8 cellular contexts compared by ENCODE assay signal in the genomic region with DNA sequence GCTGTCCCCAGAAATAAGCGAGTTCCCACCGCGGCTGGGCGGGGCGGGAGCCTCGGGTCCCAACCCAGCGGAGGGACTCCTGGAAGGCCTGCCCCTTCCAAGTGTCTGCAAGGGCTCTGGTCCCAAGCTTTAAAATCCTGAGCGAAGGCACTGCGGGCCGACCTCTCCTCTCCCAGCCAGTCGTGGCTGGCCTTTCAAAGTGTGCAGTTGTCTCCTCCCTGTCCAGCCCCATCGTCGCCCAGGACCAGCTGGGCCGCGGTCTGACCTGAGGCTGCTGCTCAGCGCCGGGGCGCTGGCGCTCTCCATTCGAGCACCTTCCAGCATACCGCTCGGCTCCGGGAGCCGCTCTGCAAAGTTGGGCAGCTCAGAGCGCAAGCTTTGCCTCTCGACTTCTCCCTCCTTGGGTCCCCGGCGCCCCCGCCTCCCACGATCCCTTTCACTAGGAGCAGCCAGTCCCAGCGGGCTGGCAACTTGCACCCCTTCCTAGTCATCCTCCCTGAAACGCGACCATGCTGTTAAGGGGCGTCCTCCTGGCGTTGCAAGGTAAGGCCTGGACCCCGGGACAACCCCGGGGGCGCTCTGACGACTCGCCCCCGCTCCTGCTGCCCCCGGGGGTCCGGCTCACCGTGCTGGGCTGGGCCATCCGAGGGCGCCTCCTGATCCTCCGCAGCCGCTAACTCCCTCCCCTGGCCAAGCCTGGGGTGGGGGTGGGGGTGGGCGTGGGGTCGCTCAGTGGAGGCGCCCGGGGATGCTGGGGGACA. TPM values are rescaled to one million over a fixed set of nuclear protein-coding genes. Genes with fewer than 3 reads are reported as not detected.
DNase-seq lines count a peak whose midpoint lies in the region; ATAC-seq and TF ChIP-seq lines count a peak whose summit lies in the region.

A gene with protein sequence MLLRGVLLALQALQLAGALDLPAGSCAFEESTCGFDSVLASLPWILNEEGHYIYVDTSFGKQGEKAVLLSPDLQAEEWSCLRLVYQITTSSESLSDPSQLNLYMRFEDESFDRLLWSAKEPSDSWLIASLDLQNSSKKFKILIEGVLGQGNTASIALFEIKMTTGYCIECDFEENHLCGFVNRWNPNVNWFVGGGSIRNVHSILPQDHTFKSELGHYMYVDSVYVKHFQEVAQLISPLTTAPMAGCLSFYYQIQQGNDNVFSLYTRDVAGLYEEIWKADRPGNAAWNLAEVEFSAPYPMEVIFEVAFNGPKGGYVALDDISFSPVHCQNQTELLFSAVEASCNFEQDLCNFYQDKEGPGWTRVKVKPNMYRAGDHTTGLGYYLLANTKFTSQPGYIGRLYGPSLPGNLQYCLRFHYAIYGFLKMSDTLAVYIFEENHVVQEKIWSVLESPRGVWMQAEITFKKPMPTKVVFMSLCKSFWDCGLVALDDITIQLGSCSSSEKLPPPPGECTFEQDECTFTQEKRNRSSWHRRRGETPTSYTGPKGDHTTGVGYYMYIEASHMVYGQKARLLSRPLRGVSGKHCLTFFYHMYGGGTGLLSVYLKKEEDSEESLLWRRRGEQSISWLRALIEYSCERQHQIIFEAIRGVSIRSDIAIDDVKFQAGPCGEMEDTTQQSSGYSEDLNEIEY (plus strand): TSS at position 160 of the 761 bp plus-strand sequence. CDS start 350 bp downstream, at position 510.

- no peaks in the 10 kb centered on the region for H3K9me2 ChIP-seq in MM.1S (replicated peaks; ENCODE audit: insufficient read depth, low read length)

- TF ChIP-seq POLR2A in vagina (IDR thresholded peaks at IDR 0.05): no peak

- 2% methylated on average over 51 to 52 of the region's 52 CpGs for WGBS in esophagus, 2 donors

- intact Hi-C loops in vagina (cut with DNase I): loop anchor here (10.0 kb wide), 2 partner anchors 49 to 71 kb away; no protein-coding TSS in a partner anchor

- H3K9ac ChIP-seq in MM.1S (ENCODE audit: low read length): peak within 1 kb of the TSS; percentile 63; the same call in 1 of the 2 replicates
- H3K9ac ChIP-seq in mucosa of stomach (ENCODE audit: low read length): peak within 1 kb of the TSS; percentile 61

- no peaks in the 10 kb centered on the region for H3K36me3 ChIP-seq in MM.1S (replicated peaks; ENCODE audit: insufficient read depth, low read length)
- H3K36me3 ChIP-seq in esophagus (ENCODE audit: control insufficient read depth in 2 of 2, insufficient read depth in 2 of 2, low read length in 1 of 2): no peaks in the 10 kb centered on the region
- H3K36me3 ChIP-seq in mucosa of stomach (ENCODE audit: control insufficient read depth, insufficient read depth, low read length): no peaks in the 10 kb centered on the region
- H3K36me3 ChIP-seq in vagina: no peaks in the 10 kb centered on the region

- peak within 1 kb of the TSS; percentile 78 for H3K27ac ChIP-seq in MM.1S (ENCODE audit: low read length)
- peak within 1 kb of the TSS; percentile 69 to 75 for H3K27ac ChIP-seq in esophagus (ENCODE audit: low read depth in 2 of 2, low read length in 1 of 2)
- peak within 1 kb of the TSS; percentile 84 for H3K27ac ChIP-seq in vagina

- H3K27me3 ChIP-seq in MM.1S (replicated peaks; ENCODE audit: insufficient read depth, low read length) (no peaks in the 10 kb centered on the region), esophagus (ENCODE audit: control insufficient read depth in 1 of 2, insufficient read depth in 2 of 2, low read length in 2 of 2) (no peaks in the 10 kb centered on the region), mucosa of stomach (ENCODE audit: control insufficient read depth, insufficient read depth, low read length) (peaks cover 21% of the 10 kb centered on the region), vagina (no peaks in the 10 kb centered on the region)

- H3K4me1 ChIP-seq in MM.1S (ENCODE audit: low read length) (peaks cover 29% of the 10 kb centered on the region), esophagus (ENCODE audit: control insufficient read depth in 2 of 2, insufficient read depth in 2 of 2, low read length in 1 of 2) (peaks cover 0 to 11% of the 10 kb centered on the region in 2 donors), mucosa of stomach (ENCODE audit: control insufficient read depth, insufficient read depth, low read length) (peaks cover 7% of the 10 kb centered on the region), vagina (peaks cover 61% of the 10 kb centered on the region)

- TF ChIP-seq CTCF in MM.1S (IDR thresholded peaks at IDR 0.05; ENCODE audit: low read length) (no peak), vagina (IDR thresholded peaks at IDR 0.05) (no peak)

- H4K20me1 ChIP-seq in MM.1S (ENCODE audit: insufficient read depth, low read length): no peaks in the 10 kb centered on the region

- peak within 1 kb of the TSS; percentile 91 for H3K4me2 ChIP-seq in MM.1S (ENCODE audit: low read depth, low read length)

- H3K4me3 ChIP-seq in MM.1S (ENCODE audit: low read length) (peak within 1 kb of the TSS; percentile 74), esophagus (ENCODE audit: low read depth in 1 of 2, low read length in 2 of 2) (peak within 1 kb of the TSS; percentile 44 to 56), mucosa of stomach (ENCODE audit: low read length) (peak within 1 kb of the TSS; percentile 23), vagina (peak within 1 kb of the TSS; percentile 56 to 64)

- DNase-seq in AG08395 (ENCODE audit: low spot score): peak; percentile 44
- DNase-seq in MM.1S: peak; percentile 33
- DNase-seq in vagina (ENCODE audit: extremely low spot score in 2 of 2): no peak
- DNase-seq in NCI-H510A treated with DMSO at 0.1 percent for 48 hours (lab: John Stamatoyannopoulos, UW): no peak
- no peak for DNase-seq in NCI-H1105 treated with DMSO at 0.1 percent for 48 hours (lab: John Stamatoyannopoulos, UW)

- H3F3A ChIP-seq in MM.1S (ENCODE audit: insufficient read depth, low read length): peaks cover 38% of the 10 kb centered on the region

- H2AFZ ChIP-seq in MM.1S (ENCODE audit: low read length): peak within 1 kb of the TSS; percentile 96

- no peak for ATAC-seq in GM19452 (IDR thresholded peaks at IDR 0.05; ENCODE audit: unreplicated experiment)

- H3K9me3 ChIP-seq in MM.1S (replicated peaks; ENCODE audit: insufficient read depth, low read length) (no peaks in the 10 kb centered on the region), esophagus (ENCODE audit: control insufficient read depth in 2 of 2, insufficient read depth in 1 of 2, low read depth in 1 of 2, low read length in 1 of 2) (no peaks in the 10 kb centered on the region), mucosa of stomach (ENCODE audit: control insufficient read depth, low read length) (no peaks in the 10 kb centered on the region), vagina (no peaks in the 10 kb centered on the region)

- H3K79me2 ChIP-seq in MM.1S (ENCODE audit: low read length): peaks cover 22% of the 10 kb centered on the region

RNA-seq across cellular contexts. Expression of the gene that starts here (rescaled TPM):
- polyA plus RNA-seq in esophagus: 1 to 10 TPM; 3.3 to 7.0 TPM
- 38.5 TPM for total RNA-seq in vagina

Comparison
In these comparisons a context has a peak if more than half of its experiments do, and no peak if none do; other contexts are left out.
1. DNase-seq: peak in AG08395 (single experiment) and MM.1S (single experiment); none in vagina (0 of 2), NCI-H510A treated with DMSO at 0.1 percent for 48 hours (single experiment) and NCI-H1105 treated with DMSO at 0.1 percent for 48 hours (single experiment).
2. H3K4me3 ChIP-seq: peak in every context shown above with its lines; median percentile 74 in MM.1S; 60 in vagina; 50 in esophagus; 23 in mucosa of stomach.
3. Peak in every context shown above with its lines, with median percentiles within 50 percentile points of each other: H3K27ac ChIP-seq.